Comparison of ENCODE assay signal across 8 cellular contexts in the genomic region with DNA sequence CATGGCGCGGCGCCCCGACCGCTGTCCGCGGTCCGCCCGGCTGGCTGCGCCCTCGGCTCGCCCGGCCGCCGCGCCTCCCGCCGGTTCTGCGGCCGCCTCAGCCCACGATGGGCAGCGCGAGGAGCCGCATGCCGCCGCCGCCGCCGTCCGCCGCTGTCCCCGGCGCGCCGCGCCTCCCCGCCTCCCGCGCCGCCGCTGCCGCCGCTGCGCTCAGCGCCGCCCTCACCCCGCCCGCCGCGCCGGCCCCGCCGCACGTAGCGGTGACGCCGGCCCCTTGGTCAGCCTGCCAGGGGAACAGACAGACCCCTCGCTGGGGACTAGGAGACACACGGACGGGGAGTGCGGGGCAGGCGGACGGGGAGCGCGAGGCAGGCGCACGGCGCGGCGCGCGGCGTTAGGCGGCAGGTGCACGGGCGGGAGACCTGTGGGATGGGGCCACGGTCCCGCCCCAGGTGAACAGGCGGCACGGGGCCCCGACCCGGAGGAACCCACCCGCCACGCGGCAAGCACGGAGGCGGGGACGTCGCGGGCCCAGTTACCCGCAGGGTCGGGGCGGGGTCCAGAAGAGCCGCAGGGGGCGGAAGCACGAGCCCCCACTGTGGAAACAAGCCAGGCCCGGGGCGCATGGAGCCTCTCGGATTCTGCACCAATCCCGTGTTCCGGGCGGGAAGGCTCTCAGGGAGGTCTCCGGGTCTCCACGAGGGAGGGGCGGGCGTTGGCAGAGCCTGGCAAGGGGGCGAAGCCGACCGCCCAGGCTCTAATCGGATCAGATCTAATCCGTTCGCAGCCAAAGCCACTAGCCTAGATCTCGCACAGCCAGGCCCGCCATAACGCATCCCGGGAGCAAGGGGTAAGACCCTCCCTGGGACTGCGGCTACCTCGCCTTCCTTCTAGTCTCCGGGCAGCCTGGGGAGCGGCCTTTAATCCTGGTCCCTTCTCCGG. TPM values are rescaled to one million over a fixed set of nuclear protein-coding genes. Genes with fewer than 3 reads are reported as not detected.
A peak's percentile ranks its signal among the peaks of the same experiment; 100 is the strongest.
DNase-seq lines count a peak whose midpoint lies in the region; ATAC-seq, FAIRE-seq and TF ChIP-seq lines count a peak whose summit lies in the region.

A gene with protein sequence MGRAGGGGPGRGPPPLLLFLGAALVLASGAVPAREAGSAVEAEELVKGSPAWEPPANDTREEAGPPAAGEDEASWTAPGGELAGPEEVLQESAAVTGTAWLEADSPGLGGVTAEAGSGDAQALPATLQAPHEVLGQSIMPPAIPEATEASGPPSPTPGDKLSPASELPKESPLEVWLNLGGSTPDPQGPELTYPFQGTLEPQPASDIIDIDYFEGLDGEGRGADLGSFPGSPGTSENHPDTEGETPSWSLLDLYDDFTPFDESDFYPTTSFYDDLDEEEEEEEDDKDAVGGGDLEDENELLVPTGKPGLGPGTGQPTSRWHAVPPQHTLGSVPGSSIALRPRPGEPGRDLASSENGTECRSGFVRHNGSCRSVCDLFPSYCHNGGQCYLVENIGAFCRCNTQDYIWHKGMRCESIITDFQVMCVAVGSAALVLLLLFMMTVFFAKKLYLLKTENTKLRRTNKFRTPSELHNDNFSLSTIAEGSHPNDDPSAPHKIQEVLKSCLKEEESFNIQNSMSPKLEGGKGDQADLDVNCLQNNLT (minus strand): TSS at position 175 of the 942 bp plus-strand sequence. CDS start 172 bp downstream, at position 3.

- H3K4me3 ChIP-seq in BLaER1 treated with 17β-estradiol and CSF1 and Interleukin-3, amounts not matched to agents 10 nM and 100 nM = peak within 1 kb of the TSS; percentile 71 to 82 (median 74)
- H3K4me3 ChIP-seq in endothelial cell of umbilical vein (replicated peaks in 1 of 3; ENCODE audit: insufficient read depth in 1 of 3, low read depth in 1 of 3, low read length in 3 of 3) (peak within 1 kb of the TSS; percentile 23 to 36 (median 24)), tibial nerve (peak within 1 kb of the TSS; percentile 60 to 81 (median 62))

- no peak within 1 kb of the TSS for H3K27ac Mint-ChIP-seq in activated CD4-positive, alpha-beta memory T cell treated with anti-CD3 and anti-CD28 coated beads for 36 hours

- peak within 1 kb of the TSS; percentile 90 to 100 (median 99) for H3K4me2 ChIP-seq in BLaER1 treated with 17β-estradiol and CSF1 and Interleukin-3, amounts not matched to agents 10 nM and 100 nM
- H3K4me2 ChIP-seq in endothelial cell of umbilical vein (ENCODE audit: insufficient read depth, low read length) = peak within 1 kb of the TSS; percentile 59

- peak within 1 kb of the TSS; percentile 85 for H2AFZ ChIP-seq in endothelial cell of umbilical vein (ENCODE audit: low read depth, low read length)

- TF ChIP-seq CTCF in endothelial cell of umbilical vein (IDR thresholded peaks at IDR 0.05; ENCODE audit: extremely low read depth in 1 of 2, insufficient read depth in 1 of 2, low read depth in 1 of 2, low read length in 2 of 2) (no peak), tibial nerve (IDR thresholded peaks at IDR 0.05) (no peak)

- dilution Hi-C loops in endothelial cell of umbilical vein (cut with MboI; ENCODE audit: extremely low pct_ligation_motif_present, low sequenced_read_pairs) = no loop called here

- peak within 1 kb of the TSS; percentile 54 for H3K4me3 Mint-ChIP-seq in activated CD4-positive, alpha-beta memory T cell treated with anti-CD3 and anti-CD28 coated beads for 36 hours

- no TSS peak for BruUV-seq in endothelial cell of umbilical vein (replicated peaks; lab: Mats Ljungman, UMichigan)

- FAIRE-seq in endothelial cell of umbilical vein (lab: Jason Lieb, UNC) = no peak

- H3K36me3 Mint-ChIP-seq in activated CD4-positive, alpha-beta memory T cell treated with anti-CD3 and anti-CD28 coated beads for 36 hours = no peaks in the 10 kb centered on the region

- H3K27me3 ChIP-seq in BLaER1 treated with 17β-estradiol and CSF1 and Interleukin-3, amounts not matched to agents 10 nM and 100 nM = peaks cover 67 to 81% (median 75%) of the 10 kb centered on the region in 11 experiments
- peaks cover 15 to 17% of the 10 kb centered on the region in 2 experiments for H3K27me3 ChIP-seq in endothelial cell of umbilical vein (ENCODE audit: control insufficient read depth in 2 of 2, insufficient read depth in 2 of 2, low read length in 2 of 2)
- H3K27me3 ChIP-seq in tibial nerve = peaks cover 0 to 27% of the 10 kb centered on the region in 2 donors

- peaks cover 0 to 6% (median 0%) of the 10 kb centered on the region in 11 experiments; a peak in 4 of 22 replicates for H3K36me3 ChIP-seq in BLaER1 treated with 17β-estradiol and CSF1 and Interleukin-3, amounts not matched to agents 10 nM and 100 nM
- H3K36me3 ChIP-seq in endothelial cell of umbilical vein (ENCODE audit: control insufficient read depth in 2 of 2, extremely low read depth in 1 of 2, insufficient read depth in 2 of 2, low read length in 2 of 2) (no peaks in the 10 kb centered on the region), tibial nerve (no peaks in the 10 kb centered on the region)

- H3K79me2 ChIP-seq in endothelial cell of umbilical vein (ENCODE audit: control insufficient read depth, insufficient read depth, low read length) = no peaks in the 10 kb centered on the region

- 7 to 10% methylated on average over 33 to 68 of the region's 121 CpGs for whole genome bisulfite sequencing in tibial nerve, 2 donors

- peak; percentile 31 for DNase-seq in activated CD4-positive, alpha-beta memory T cell treated with anti-CD3 and anti-CD28 coated beads for 36 hours
- DNase-seq in endothelial cell of umbilical vein (ENCODE audit: low read depth, low spot score) (no peak), myocyte (ENCODE audit: low read depth) (peak; percentile 20), tibial nerve (ENCODE audit: low spot score in 2 of 2) (no peak), SW 1271 (lab: John Stamatoyannopoulos, UW) (no peak), ureter (ENCODE audit: low spot score) (no peak)

- peak; percentile 49 for ATAC-seq in HG02759 (IDR thresholded peaks at IDR 0.05; ENCODE audit: unreplicated experiment)

- TF ChIP-seq POLR2A in endothelial cell of umbilical vein (IDR thresholded peaks at IDR 0.05; ENCODE audit: low read depth, low read length) (no peak), tibial nerve (IDR thresholded peaks at IDR 0.05) (no peak)

- no peaks in the 10 kb centered on the region for H3K4me1 Mint-ChIP-seq in activated CD4-positive, alpha-beta memory T cell treated with anti-CD3 and anti-CD28 coated beads for 36 hours (ENCODE audit: low read depth)

- H3K4me1 ChIP-seq in BLaER1 treated with 17β-estradiol and CSF1 and Interleukin-3, amounts not matched to agents 10 nM and 100 nM = peaks cover 7 to 15% (median 8%) of the 10 kb centered on the region in 10 experiments; a peak in 17 of 20 replicates
- H3K4me1 ChIP-seq in endothelial cell of umbilical vein (ENCODE audit: control insufficient read depth, extremely low read depth, insufficient read depth, low read length) (no peaks in the 10 kb centered on the region), tibial nerve (peaks cover 0 to 17% (median 10%) of the 10 kb centered on the region in 4 donors)

- intact Hi-C loops in activated CD4-positive, alpha-beta memory T cell treated with anti-CD3 and anti-CD28 coated beads for 36 hours (cut with micrococcal nuclease) = no loop called here
- intact Hi-C loops in endothelial cell of umbilical vein (cut with micrococcal nuclease) = loop anchor here (5.0 kb wide), 1 partner anchor 57 kb away; no protein-coding TSS in a partner anchor

- no peaks in the 10 kb centered on the region for H3K9me3 ChIP-seq in BLaER1 treated with 17β-estradiol and CSF1 and Interleukin-3, amounts not matched to agents 10 nM and 100 nM (replicated peaks in 1 of 11)
- H3K9me3 ChIP-seq in endothelial cell of umbilical vein (replicated peaks; ENCODE audit: control insufficient read depth, insufficient read depth, low read length) = no peaks in the 10 kb centered on the region
- no peaks in the 10 kb centered on the region for H3K9me3 ChIP-seq in tibial nerve

- peaks cover 17% of the 10 kb centered on the region for H3K27me3 Mint-ChIP-seq in activated CD4-positive, alpha-beta memory T cell treated with anti-CD3 and anti-CD28 coated beads for 36 hours

- no peaks in the 10 kb centered on the region for H3K9me3 Mint-ChIP-seq in activated CD4-positive, alpha-beta memory T cell treated with anti-CD3 and anti-CD28 coated beads for 36 hours

- CTCF ChIA-PET in activated CD4-positive, alpha-beta memory T cell treated with anti-CD3 and anti-CD28 coated beads for 36 hours (lab: Charles Lee) = interaction anchor here (0.5 to 2.3 kb wide), 2 partner anchors 58 to 160 kb away, joined by 4 to 7 read pairs; no protein-coding TSS in a partner anchor
- CTCF ChIA-PET in endothelial cell of umbilical vein (lab: Charles Lee) = interaction anchor here (1.2 to 1.8 kb wide), 2 partner anchors 57 to 58 kb away, joined by 3 to 4 read pairs; no protein-coding TSS in a partner anchor

- POLR2A ChIA-PET in activated CD4-positive, alpha-beta memory T cell treated with anti-CD3 and anti-CD28 coated beads for 36 hours (lab: Charles Lee) = no interaction called here
- POLR2A ChIA-PET in endothelial cell of umbilical vein (lab: Charles Lee) = interaction anchor here (1.4 kb wide), 1 partner anchor 8 kb away, joined by 6 read pairs; no protein-coding TSS in a partner anchor

- H3K27ac ChIP-seq in BLaER1 treated with 17β-estradiol and CSF1 and Interleukin-3, amounts not matched to agents 10 nM and 100 nM = no peak within 1 kb of the TSS
- H3K27ac ChIP-seq in endothelial cell of umbilical vein (ENCODE audit: insufficient read depth, low read depth, low read length) = no peak within 1 kb of the TSS
- H3K27ac ChIP-seq in tibial nerve = no peak within 1 kb of the TSS

- H3K9ac ChIP-seq in BLaER1 treated with 17β-estradiol and CSF1 and Interleukin-3, amounts not matched to agents 10 nM and 100 nM = peak within 1 kb of the TSS; percentile 35 to 76 (median 62); a peak in 19 of 22 replicates
- no peak within 1 kb of the TSS for H3K9ac ChIP-seq in endothelial cell of umbilical vein (replicated peaks; ENCODE audit: extremely low read depth, insufficient read depth, low read length)

- H3K9me1 ChIP-seq in endothelial cell of umbilical vein (replicated peaks; ENCODE audit: control insufficient read depth, extremely low read depth, insufficient read depth, low read length) = no peaks in the 10 kb centered on the region

- TF ChIP-seq EP300 in tibial nerve (IDR thresholded peaks at IDR 0.05) = no peak

- H4K20me1 ChIP-seq in BLaER1 treated with 17β-estradiol and CSF1 and Interleukin-3, amounts not matched to agents 10 nM and 100 nM = peaks cover 0 to 68% (median 52%) of the 10 kb centered on the region in 11 experiments; a peak in 18 of 22 replicates
- no peaks in the 10 kb centered on the region for H4K20me1 ChIP-seq in endothelial cell of umbilical vein (replicated peaks; ENCODE audit: control insufficient read depth, extremely low read depth, insufficient read depth, low read length)

RNA-seq across cellular contexts. Expression of the gene that starts here (rescaled TPM):
- total RNA-seq in activated CD4-positive, alpha-beta memory T cell treated with anti-CD3 and anti-CD28 coated beads for 36 hours = under 1 TPM; 0.29 to 0.41 TPM
- total RNA-seq in endothelial cell of umbilical vein = 0.55 and 0.65 TPM in 2 replicates
- 0.32 and 0.33 TPM in 2 replicates for polyA plus RNA-seq in endothelial cell of umbilical vein
- polyA plus RNA-seq in endothelial cell of umbilical vein (2011; cell fraction: cytosol; rRNA removed) = 0.43 and 0.54 TPM in 2 replicates
- polyA plus RNA-seq in endothelial cell of umbilical vein (2011; cell fraction: nucleus; rRNA removed) = 0.32 and 0.41 TPM in 2 replicates
- 0.19 and 0.24 TPM in 2 replicates for polyA plus RNA-seq in endothelial cell of umbilical vein (2012)
- 0.25 and 0.32 TPM in 2 replicates for polyA minus RNA-seq in endothelial cell of umbilical vein
- 0.41 TPM for polyA minus RNA-seq in endothelial cell of umbilical vein (2011; cell fraction: cytosol; rRNA and poly(A)+ RNA removed)
- polyA minus RNA-seq in endothelial cell of umbilical vein (2011; cell fraction: nucleus; rRNA and poly(A)+ RNA removed) = 0.53 and 0.58 TPM in 2 replicates
- total RNA-seq in myocyte = 0.45 and 1.0 TPM in 2 replicates
- 0.61 TPM for polyA plus RNA-seq in myocyte (2012)
- total RNA-seq in tibial nerve = 1 to 10 TPM in 1 of 4 donors, under 1 TPM in 2, not detected in 1; under 0.01 to 4.8 (median 0.22) TPM
- not detected for total RNA-seq in ureter

Comparison
In these comparisons a context has a peak if more than half of its experiments do, and no peak if none do; other contexts are left out.
1. Peak in DNase-seq in activated CD4-positive, alpha-beta memory T cell treated with anti-CD3 and anti-CD28 coated beads for 36 hours; RNA of the gene not detected or under 1 TPM.